Comparison of ENCODE assay signal across 4 cellular contexts in the genomic region with DNA sequence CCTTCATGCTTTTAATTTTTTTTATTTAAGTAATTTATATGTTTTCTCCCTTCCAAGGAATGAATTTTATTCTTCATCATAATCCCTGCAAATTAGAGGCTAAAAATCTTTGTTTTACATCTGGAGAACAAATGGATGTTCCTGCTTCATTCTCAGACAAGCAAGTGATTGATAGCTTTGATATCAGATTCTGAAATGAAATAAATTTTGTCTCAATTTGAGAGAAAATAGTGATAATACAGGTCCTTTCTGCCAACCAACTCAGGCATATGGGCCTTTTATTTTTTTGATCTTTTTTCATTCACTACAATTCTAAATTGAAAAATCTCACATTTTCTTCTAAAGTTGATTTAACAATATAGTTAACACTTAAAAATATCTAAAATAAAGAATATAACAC.
"Had no signal": no experiment of that assay in that cellular context is flagged by ENCODE, and none has a peak within 500 bp of the region (broad histone marks: within the 10 kb centered on the region; RNA-seq: fewer than 3 reads in every experiment).

No MANE protein-coding gene starts in this region.

- H3K27ac ChIP-seq: HL-60 had no signal

- ATAC-seq: HepG2, K562 had no signal

- DNase-seq: IMR-90 had no signal

- H3K4me3 ChIP-seq: K562 had no signal
